ENCODE assay signal across 8 cellular contexts in genomic region chr4:123399638-123400358, GRCh38. TPM values are rescaled to one million over a fixed set of nuclear protein-coding genes. Genes with fewer than 3 reads are reported as not detected.
DNase-seq lines count a peak whose midpoint lies in the region; ATAC-seq, FAIRE-seq and TF ChIP-seq lines count a peak whose summit lies in the region.

No MANE protein-coding gene starts in this region.

- no peak for DNase-seq in DND-41
- DNase-seq in PC-3, result peak; percentile 21
- DNase-seq in endothelial cell of umbilical vein (ENCODE audit: low read depth, low spot score), result peak; percentile 42
- no peak for DNase-seq in NCI-H2029 treated with DMSO at 0.1 percent for 48 hours (lab: John Stamatoyannopoulos, UW)
- DNase-seq in DMS79 (lab: John Stamatoyannopoulos, UW), result no peak

- BruUV-seq in PC-3 (replicated peaks; lab: Mats Ljungman, UMichigan), result TSS peak; percentile 11
- TSS peak; percentile 28 for BruUV-seq in endothelial cell of umbilical vein (replicated peaks; lab: Mats Ljungman, UMichigan)

- peak overlapping the region; percentile 5; the same call in 1 of the 2 replicates for H2AFZ ChIP-seq in DND-41 (ENCODE audit: low read depth, low read length)
- H2AFZ ChIP-seq in PC-3 (ENCODE audit: low read length), result peak overlapping the region; percentile 70
- peak overlapping the region; percentile 17 for H2AFZ ChIP-seq in endothelial cell of umbilical vein (ENCODE audit: low read depth, low read length)
- H2AFZ ChIP-seq in neuron (ENCODE audit: low read depth, low read length), result peak overlapping the region; percentile 69

- H3K9ac ChIP-seq in DND-41 (ENCODE audit: low read depth, low read length) (no peak overlapping the region; the same call in 1 of the 2 replicates), PC-3 (ENCODE audit: low read length) (peak overlapping the region; percentile 92), endothelial cell of umbilical vein (replicated peaks; ENCODE audit: extremely low read depth, insufficient read depth, low read length) (peak overlapping the region; percentile 84)

- H3K9me3 ChIP-seq in DND-41 (ENCODE audit: insufficient read depth, low read length, severe bottlenecking), result no peaks in the 10 kb centered on the region
- H3K9me3 ChIP-seq in PC-3 (ENCODE audit: low read length), result no peaks in the 10 kb centered on the region
- no peaks in the 10 kb centered on the region for H3K9me3 ChIP-seq in endothelial cell of umbilical vein (replicated peaks; ENCODE audit: control insufficient read depth, insufficient read depth, low read length)
- no peaks in the 10 kb centered on the region for H3K9me3 ChIP-seq in neuron (ENCODE audit: low read length)

- H3K4me2 ChIP-seq in DND-41 (ENCODE audit: insufficient read depth, low read length) (peak overlapping the region; percentile 96), PC-3 (ENCODE audit: low read length) (peak overlapping the region; percentile 86), endothelial cell of umbilical vein (ENCODE audit: insufficient read depth, low read length) (peak overlapping the region; percentile 83)

- H3K4me1 ChIP-seq in DND-41 (ENCODE audit: insufficient read depth, low read length) (peaks cover 39% of the 10 kb centered on the region), PC-3 (ENCODE audit: insufficient read depth, low read length) (peaks cover 28% of the 10 kb centered on the region), endothelial cell of umbilical vein (ENCODE audit: control insufficient read depth, extremely low read depth, insufficient read depth, low read length) (peaks cover 8% of the 10 kb centered on the region), neuron (ENCODE audit: insufficient read depth, low read length) (peaks cover 8% of the 10 kb centered on the region)

- no peaks in the 10 kb centered on the region for H3F3A ChIP-seq in PC-3 (ENCODE audit: low read length, unreplicated experiment)

- no peaks in the 10 kb centered on the region for H3K79me2 ChIP-seq in DND-41 (ENCODE audit: insufficient read depth, low read length)
- H3K79me2 ChIP-seq in PC-3 (ENCODE audit: low read length), result peaks cover 81% of the 10 kb centered on the region
- peaks cover 14% of the 10 kb centered on the region for H3K79me2 ChIP-seq in endothelial cell of umbilical vein (ENCODE audit: control insufficient read depth, insufficient read depth, low read length)

- POLR2A ChIA-PET in PC-3 (lab: Charles Lee; ENCODE audit: unreplicated experiment) (no interaction called here), endothelial cell of umbilical vein (lab: Charles Lee) (no interaction called here)

- TF ChIP-seq CTCF in DND-41 (IDR thresholded peaks at IDR 0.05; ENCODE audit: borderline replicate concordance, extremely low read depth, low read length, poor library complexity, severe bottlenecking), result no peak
- no peak for TF ChIP-seq CTCF in PC-3 (conservative IDR thresholded peaks at IDR 0.05; ENCODE audit: low read depth, low read length)
- no peak for TF ChIP-seq CTCF in endothelial cell of umbilical vein (IDR thresholded peaks at IDR 0.05; ENCODE audit: extremely low read depth in 1 of 2, insufficient read depth in 1 of 2, low read depth in 1 of 2, low read length in 2 of 2)

- CTCF ChIA-PET in PC-3 (lab: Charles Lee), result interaction anchor here (0.9 kb wide), 1 partner anchor 261 kb away, joined by 3 read pairs; no protein-coding TSS in a partner anchor
- CTCF ChIA-PET in endothelial cell of umbilical vein (lab: Charles Lee), result interaction anchor here (0.7 to 3.8 kb wide), 21 partner anchors 9 to 923 kb away, joined by 3 to 28 read pairs (median 3); no protein-coding TSS in a partner anchor

- no peaks in the 10 kb centered on the region for H3K9me2 ChIP-seq in PC-3 (replicated peaks; ENCODE audit: low read length)

- intact Hi-C loops in PC-3 (cut with micrococcal nuclease) (loop anchor here (2.0 to 5.0 kb wide), 4 partner anchors 19 to 713 kb away; no protein-coding TSS in a partner anchor), endothelial cell of umbilical vein (cut with micrococcal nuclease) (loop anchor here (1.0 to 5.0 kb wide), 11 partner anchors 19 to 863 kb away; no protein-coding TSS in a partner anchor)

- no peaks in the 10 kb centered on the region for H3K9me1 ChIP-seq in endothelial cell of umbilical vein (replicated peaks; ENCODE audit: control insufficient read depth, extremely low read depth, insufficient read depth, low read length)

- H3K27me3 ChIP-seq in DND-41 (ENCODE audit: insufficient read depth, low read length, poor library complexity), result peaks cover 76% of the 10 kb centered on the region
- H3K27me3 ChIP-seq in PC-3 (ENCODE audit: low read length), result no peaks in the 10 kb centered on the region
- H3K27me3 ChIP-seq in endothelial cell of umbilical vein (ENCODE audit: control insufficient read depth in 2 of 2, insufficient read depth in 2 of 2, low read length in 2 of 2), result no peaks in the 10 kb centered on the region
- H3K27me3 ChIP-seq in neuron (ENCODE audit: insufficient read depth, low read length), result no peaks in the 10 kb centered on the region

- H3K36me3 ChIP-seq in DND-41 (ENCODE audit: insufficient read depth, low read length) (no peaks in the 10 kb centered on the region), PC-3 (ENCODE audit: low read depth, low read length) (peaks cover 44% of the 10 kb centered on the region), endothelial cell of umbilical vein (ENCODE audit: control insufficient read depth in 2 of 2, extremely low read depth in 1 of 2, insufficient read depth in 2 of 2, low read length in 2 of 2) (peaks cover 8 to 9% of the 10 kb centered on the region in 2 experiments), neuron (ENCODE audit: insufficient read depth, low read length) (peaks cover 15% of the 10 kb centered on the region)

- H4K20me1 ChIP-seq in DND-41 (ENCODE audit: insufficient read depth, low read length), result peaks cover 12% of the 10 kb centered on the region; the same call in 1 of the 2 replicates
- peaks cover 18% of the 10 kb centered on the region; the same call in 1 of the 2 replicates for H4K20me1 ChIP-seq in PC-3 (ENCODE audit: low read length)
- H4K20me1 ChIP-seq in endothelial cell of umbilical vein (replicated peaks; ENCODE audit: control insufficient read depth, extremely low read depth, insufficient read depth, low read length), result no peaks in the 10 kb centered on the region

- peak; percentile 35 for FAIRE-seq in endothelial cell of umbilical vein (lab: Jason Lieb, UNC)

- ATAC-seq in DND-41 (ENCODE audit: insufficient read depth, low read depth), result no peak
- no peak for ATAC-seq in PC-3
- ATAC-seq in GM18858 (IDR thresholded peaks at IDR 0.05; ENCODE audit: unreplicated experiment), result no peak
- ATAC-seq in HG03039 (IDR thresholded peaks at IDR 0.05; ENCODE audit: unreplicated experiment), result no peak

- H3K27ac ChIP-seq in DND-41 (ENCODE audit: low read length) (no peak overlapping the region), PC-3 (ENCODE audit: low read length) (peak overlapping the region; percentile 72), endothelial cell of umbilical vein (ENCODE audit: insufficient read depth, low read depth, low read length) (peak overlapping the region; percentile 53)

- no peak for TF ChIP-seq POLR2A in endothelial cell of umbilical vein (IDR thresholded peaks at IDR 0.05; ENCODE audit: low read depth, low read length)

- dilution Hi-C loops in endothelial cell of umbilical vein (cut with MboI; ENCODE audit: extremely low pct_ligation_motif_present, low sequenced_read_pairs), result no loop called here

- H3K4me3 ChIP-seq in DND-41 (ENCODE audit: low read depth in 1 of 2, low read length in 2 of 2) (peak overlapping the region; percentile 9 to 59; a peak in 3 of 4 replicates), PC-3 (ENCODE audit: low read length) (peak overlapping the region; percentile 83), endothelial cell of umbilical vein (replicated peaks in 1 of 3; ENCODE audit: insufficient read depth in 1 of 3, low read depth in 1 of 3, low read length in 3 of 3) (peak overlapping the region; percentile 35 to 84 (median 49)), neuron (ENCODE audit: low read length) (peak overlapping the region; percentile 63)

TF ChIP-seq in endothelial cell of umbilical vein, 7 proteins besides CTCF, POLR2A, EP300 and RAD21:
- TF ChIP-seq JUN (IDR thresholded peaks at IDR 0.05; ENCODE audit: borderline replicate concordance, insufficient read depth, insufficient read length, low read depth), result no peak
- TF ChIP-seq FOS (IDR thresholded peaks at IDR 0.05; ENCODE audit: borderline replicate concordance, insufficient read depth, low read length), result no peak
- TF ChIP-seq EZH2 (IDR thresholded peaks at IDR 0.05; ENCODE audit: borderline replicate concordance, low read depth, low read length, severe bottlenecking), result no peak
- TF ChIP-seq POLR2AphosphoS5 (IDR thresholded peaks at IDR 0.05; ENCODE audit: insufficient read depth, low read depth, low read length), result no peak
- no peak for TF ChIP-seq GATA2 (IDR thresholded peaks at IDR 0.05; ENCODE audit: insufficient read depth, insufficient read length, low read depth, low read length)
- TF ChIP-seq MAX (IDR thresholded peaks at IDR 0.05; ENCODE audit: insufficient read depth, insufficient read length), result no peak
- TF ChIP-seq MYC (IDR thresholded peaks at IDR 0.05; ENCODE audit: low read depth, low read length), result no peak
TF ChIP-seq in endothelial cell of umbilical vein: peak in this region for 0.

RNA-seq across cellular contexts. Expression of gene SPRY1, which starts 3.2 kb away (rescaled TPM):
- total RNA-seq in PC-3 (2014; rRNA removed) (26.4 and 30.6 TPM in 2 replicates), endothelial cell of umbilical vein (43.7 and 59.6 TPM in 2 replicates)
- 12.5 and 14.1 TPM in 2 replicates for polyA plus RNA-seq in endothelial cell of umbilical vein
- 7.7 and 9.2 TPM in 2 replicates for polyA plus RNA-seq in endothelial cell of umbilical vein (2011; cell fraction: cytosol; rRNA removed)
- 13.9 and 17.0 TPM in 2 replicates for polyA plus RNA-seq in endothelial cell of umbilical vein (2011; cell fraction: nucleus; rRNA removed)
- polyA plus RNA-seq in endothelial cell of umbilical vein (2012), result 5.0 and 5.8 TPM in 2 replicates
- 18.6 and 19.6 TPM in 2 replicates for polyA minus RNA-seq in endothelial cell of umbilical vein
- polyA minus RNA-seq in endothelial cell of umbilical vein (2011; cell fraction: cytosol; rRNA and poly(A)+ RNA removed), result not detected
- 20.7 and 22.4 TPM in 2 replicates for polyA minus RNA-seq in endothelial cell of umbilical vein (2011; cell fraction: nucleus; rRNA and poly(A)+ RNA removed)

Comparison
In these comparisons a context has a peak if more than half of its experiments do, and no peak if none do; other contexts are left out.
1. DNase-seq: peak in PC-3 (single experiment) and endothelial cell of umbilical vein (single experiment); none in DND-41 (single experiment), NCI-H2029 treated with DMSO at 0.1 percent for 48 hours (single experiment) and DMS79 (single experiment).
2. H2AFZ ChIP-seq: peak in every context shown above with its lines; median percentile 70 in PC-3; 69 in neuron; 17 in endothelial cell of umbilical vein; 5 in DND-41.
3. Peak in every context shown above with its lines, with median percentiles within 50 percentile points of each other: H3K4me2 ChIP-seq and H3K4me3 ChIP-seq.